In genomic region chr4:11098461-11098860, GRCh38 we compare ENCODE assay signal across 20 cellular contexts.
DNase-seq lines count a peak whose midpoint lies in the region; ATAC-seq, FAIRE-seq and TF ChIP-seq lines count a peak whose summit lies in the region.
"Had no signal": no experiment of that assay in that cellular context is flagged by ENCODE, and none has a peak within 500 bp of the region (broad histone marks: within the 10 kb centered on the region; RNA-seq: fewer than 3 reads in every experiment).

No MANE protein-coding gene starts in this region.

- intact Hi-C loops in CD8-positive, alpha-beta T cell (cut with DNase I, micrococcal nuclease): no loop called here

- H3K36me3 ChIP-seq in bronchial epithelial cell (ENCODE audit: control insufficient read depth, insufficient read depth, low read length): no peaks in the 10 kb centered on the region
- no peaks in the 10 kb centered on the region for H3K36me3 ChIP-seq in CD8-positive, alpha-beta T cell (ENCODE audit: insufficient read depth, low read length)
- H3K36me3 ChIP-seq: brain microvascular endothelial cell, heart left ventricle, left ventricle myocardium inferior, neural progenitor cell had no signal

- H3K4me3 ChIP-seq in GM12864 (ENCODE audit: low read depth, low read length) (no peak overlapping the region), bronchial epithelial cell (ENCODE audit: low read depth, low read length) (no peak overlapping the region)
- H3K4me3 ChIP-seq in CD8-positive, alpha-beta T cell (ENCODE audit: low read depth, low read length): no peak overlapping the region
- H3K4me3 ChIP-seq: heart left ventricle, left ventricle myocardium inferior, neural progenitor cell, SK-N-MC had no signal

- DNase-seq in GM12864 (ENCODE audit: low read depth) (peak; percentile 27), bronchial epithelial cell (ENCODE audit: low read depth) (no peak), DMS53 (lab: John Stamatoyannopoulos, UW) (no peak)
- no peak for DNase-seq in CD8-positive, alpha-beta T cell
- DNase-seq: activated CD4-positive, CD25-positive, alpha-beta regulatory T cell treated with anti-CD3 and anti-CD28 coated beads, Interleukin-2, amount 50 U/mL, for 72 hours; brain microvascular endothelial cell; cortex of kidney; heart left ventricle; immature natural killer cell; left ventricle myocardium inferior; NCI-H187; stimulated activated CD4-positive, alpha-beta T cell treated with anti-CD3 and anti-CD28 coated beads, Interleukin-4, amount 100 ng/mL, for 4 hours had no signal

- H3K27me3 Mint-ChIP-seq in CD8-positive, alpha-beta T cell (ENCODE audit: low read depth): no peaks in the 10 kb centered on the region

- no peaks in the 10 kb centered on the region for H3K36me3 Mint-ChIP-seq in CD8-positive, alpha-beta T cell
- H3K36me3 Mint-ChIP-seq: neural progenitor cell had no signal

- TF ChIP-seq CTCF in GM12864 (IDR thresholded peaks at IDR 0.05; ENCODE audit: low read depth, low read length, missing control alignments) (no peak), bronchial epithelial cell (IDR thresholded peaks at IDR 0.05; ENCODE audit: insufficient read depth, low read length, severe bottlenecking) (no peak)
- TF ChIP-seq CTCF in CD8-positive, alpha-beta T cell (IDR thresholded peaks at IDR 0.05): no peak

- no peak overlapping the region for H3K27ac ChIP-seq in CD8-positive, alpha-beta T cell (ENCODE audit: low read depth, low read length)
- H3K27ac ChIP-seq: brain microvascular endothelial cell, heart left ventricle, left ventricle myocardium inferior, neural progenitor cell, SK-N-MC had no signal

- H3K27ac Mint-ChIP-seq in CD8-positive, alpha-beta T cell: no peak overlapping the region
- H3K27ac Mint-ChIP-seq: activated T-helper 1 cell treated with anti-CD3 and anti-CD28 coated beads, Interleukin-12 subunit alpha, Interleukin-12 subunit beta, Interleukin-2, Interleukin-4 antibody, amounts not matched to agents 30 ng/mL and 10 ng/mL and 1 ng/mL, durations not matched to agents 14 hours and 24 hours and 36 hours; immature natural killer cell; neural progenitor cell had no signal

- H3K9me3 Mint-ChIP-seq in CD8-positive, alpha-beta T cell: no peaks in the 10 kb centered on the region
- H3K9me3 Mint-ChIP-seq: neural progenitor cell had no signal

- CTCF ChIA-PET in CD8-positive, alpha-beta T cell (lab: Charles Lee): no interaction called here

- no peaks in the 10 kb centered on the region for H3K27me3 ChIP-seq in bronchial epithelial cell (ENCODE audit: control insufficient read depth, insufficient read depth, low read length)
- no peaks in the 10 kb centered on the region for H3K27me3 ChIP-seq in CD8-positive, alpha-beta T cell (ENCODE audit: insufficient read depth, low read length)
- H3K27me3 ChIP-seq: brain microvascular endothelial cell, heart left ventricle, neural progenitor cell had no signal

- ATAC-seq in GM19395 (IDR thresholded peaks at IDR 0.05; ENCODE audit: unreplicated experiment) (peak; percentile 40), HG02885 (IDR thresholded peaks at IDR 0.05; ENCODE audit: poor library complexity, unreplicated experiment) (peak; percentile 33), GM19467 (IDR thresholded peaks at IDR 0.05; ENCODE audit: unreplicated experiment) (no peak), GM18517 (IDR thresholded peaks at IDR 0.05; ENCODE audit: unreplicated experiment) (no peak)
- no peak for ATAC-seq in CD8-positive, alpha-beta T cell
- ATAC-seq: heart left ventricle had no signal

- peaks cover 8% of the 10 kb centered on the region for H3K4me1 Mint-ChIP-seq in CD8-positive, alpha-beta T cell (ENCODE audit: low read depth)
- H3K4me1 Mint-ChIP-seq: neural progenitor cell had no signal

- no peak overlapping the region for H3K4me3 Mint-ChIP-seq in CD8-positive, alpha-beta T cell
- H3K4me3 Mint-ChIP-seq: activated T-helper 1 cell treated with anti-CD3 and anti-CD28 coated beads, Interleukin-12 subunit alpha, Interleukin-12 subunit beta, Interleukin-2, Interleukin-4 antibody, amounts not matched to agents 30 ng/mL and 10 ng/mL and 1 ng/mL, durations not matched to agents 14 hours and 24 hours and 36 hours; immature natural killer cell; neural progenitor cell had no signal

- FAIRE-seq in bronchial epithelial cell (lab: Jason Lieb, UNC): peak; percentile 40
- FAIRE-seq: H1 had no signal

- H3K9me3 ChIP-seq in CD8-positive, alpha-beta T cell (ENCODE audit: low read length): no peaks in the 10 kb centered on the region
- H3K9me3 ChIP-seq: heart left ventricle, left ventricle myocardium inferior had no signal

- H3K4me1 ChIP-seq in CD8-positive, alpha-beta T cell (ENCODE audit: insufficient read depth, low read length): no peaks in the 10 kb centered on the region
- H3K4me1 ChIP-seq: heart left ventricle, left ventricle myocardium inferior, neural progenitor cell had no signal

- POLR2A ChIA-PET in CD8-positive, alpha-beta T cell (lab: Charles Lee): no interaction called here

Comparison
In these comparisons a context has a peak if more than half of its experiments do, and no peak if none do; other contexts are left out.
1. ATAC-seq: peak in GM19395 (single experiment) and HG02885 (single experiment); none in GM19467 (single experiment), GM18517 (single experiment) and CD8-positive, alpha-beta T cell (single experiment).